24 cellular contexts compared by ENCODE assay signal in genomic region chr10:76334306-76334705, GRCh38.
"Had no signal": no experiment of that assay in that cellular context is flagged by ENCODE, and none has a peak within 500 bp of the region (broad histone marks: within the 10 kb centered on the region; RNA-seq: fewer than 3 reads in every experiment).

No MANE protein-coding gene starts in this region.

- H3K4me3 Mint-ChIP-seq: activated CD4-positive, alpha-beta memory T cell treated with anti-CD3 and anti-CD28 coated beads, Interleukin-2, amount 10 ng/mL, durations not matched to agents 7 days and 5 days; activated naive CD8-positive, alpha-beta T cell treated with anti-CD3 and anti-CD28 coated beads, Interleukin-2, amount 10 ng/mL, durations not matched to agents 7 days and 5 days; activated T-helper 17 cell treated with anti-CD3 and anti-CD28 coated beads, Interleukin-2, amount 50 U/mL, for 72 hours; naive thymus-derived CD8-positive, alpha-beta T cell had no signal

- ATAC-seq: activated T-helper 17 cell treated with anti-CD3 and anti-CD28 coated beads, Interleukin-2, amount 50 U/mL, for 72 hours; gastrocnemius medialis; left lung; mucosa of descending colon; naive thymus-derived CD8-positive, alpha-beta T cell had no signal

- H3K4me1 Mint-ChIP-seq: activated CD4-positive, alpha-beta memory T cell treated with anti-CD3 and anti-CD28 coated beads, Interleukin-2, amount 10 ng/mL, durations not matched to agents 7 days and 5 days; activated T-helper 17 cell treated with anti-CD3 and anti-CD28 coated beads, Interleukin-2, amount 50 U/mL, for 72 hours; naive thymus-derived CD8-positive, alpha-beta T cell had no signal

- H3K9me3 Mint-ChIP-seq: activated CD4-positive, alpha-beta memory T cell treated with anti-CD3 and anti-CD28 coated beads, Interleukin-2, amount 10 ng/mL, durations not matched to agents 7 days and 5 days; activated naive CD8-positive, alpha-beta T cell treated with anti-CD3 and anti-CD28 coated beads, Interleukin-2, amount 10 ng/mL, durations not matched to agents 7 days and 5 days; activated T-helper 17 cell treated with anti-CD3 and anti-CD28 coated beads, Interleukin-2, amount 50 U/mL, for 72 hours had no signal

- H3K27me3 Mint-ChIP-seq: activated CD4-positive, alpha-beta memory T cell treated with anti-CD3 and anti-CD28 coated beads, Interleukin-2, amount 10 ng/mL, durations not matched to agents 7 days and 5 days; activated naive CD8-positive, alpha-beta T cell treated with anti-CD3 and anti-CD28 coated beads, Interleukin-2, amount 10 ng/mL, durations not matched to agents 7 days and 5 days had no signal

- H3K4me3 ChIP-seq: colonic mucosa, gastrocnemius medialis, left lung, mucosa of descending colon, right atrium auricular region, SK-N-MC, skin epidermis, stomach, testis had no signal

- H3K36me3 ChIP-seq: colonic mucosa, gastrocnemius medialis, left lung, right atrium auricular region, stomach had no signal

- H3K4me1 ChIP-seq: gastrocnemius medialis had no signal

- H3K36me3 Mint-ChIP-seq: activated naive CD8-positive, alpha-beta T cell treated with anti-CD3 and anti-CD28 coated beads, Interleukin-2, amount 10 ng/mL, durations not matched to agents 7 days and 5 days; naive thymus-derived CD8-positive, alpha-beta T cell had no signal

- H3K27ac Mint-ChIP-seq: activated CD4-positive, alpha-beta memory T cell treated with anti-CD3 and anti-CD28 coated beads, Interleukin-2, amount 10 ng/mL, durations not matched to agents 7 days and 5 days; activated naive CD8-positive, alpha-beta T cell treated with anti-CD3 and anti-CD28 coated beads, Interleukin-2, amount 10 ng/mL, durations not matched to agents 7 days and 5 days; activated T-helper 17 cell treated with anti-CD3 and anti-CD28 coated beads, Interleukin-2, amount 50 U/mL, for 72 hours; naive thymus-derived CD8-positive, alpha-beta T cell had no signal

- H3K27me3 ChIP-seq: colonic mucosa, gastrocnemius medialis, left lung, right atrium auricular region, stomach, testis had no signal

- H3K9me3 ChIP-seq: colonic mucosa, gastrocnemius medialis, left lung, mucosa of descending colon, right atrium auricular region, stomach, testis had no signal

- H3K27ac ChIP-seq: colonic mucosa, left lung, right atrium auricular region, SK-N-MC had no signal

- DNase-seq: activated CD4-positive, alpha-beta memory T cell treated with anti-CD3 and anti-CD28 coated beads, Interleukin-2, amount 10 ng/mL, durations not matched to agents 7 days and 5 days; activated CD4-positive, alpha-beta T cell treated with anti-CD3 and anti-CD28 coated beads for 48 hours; activated CD4-positive, CD25-positive, alpha-beta regulatory T cell; activated naive CD4-positive, alpha-beta T cell treated with Interleukin-2 at 50 U/mL for 16 hours; activated naive CD8-positive, alpha-beta T cell treated with anti-CD3 and anti-CD28 coated beads, Interleukin-2, amount 10 ng/mL, durations not matched to agents 7 days and 5 days; activated T-cell treated with anti-CD3 and anti-CD28 coated beads, Interleukin-2, amount 50 U/mL, for 1 hour; amygdala; caudate nucleus; colonic mucosa; gastrocnemius medialis; head of caudate nucleus; kidney; left lung; mammary epithelial cell; mucosa of descending colon; naive thymus-derived CD8-positive, alpha-beta T cell; occipital lobe; stimulated activated CD4-positive, alpha-beta T cell treated with anti-CD3 and anti-CD28 coated beads, Interleukin-2, amount 100 ng/mL, for 48 hours; stomach; testis had no signal
